Comparison of ENCODE assay signal across 1 cellular context in the genomic region with DNA sequence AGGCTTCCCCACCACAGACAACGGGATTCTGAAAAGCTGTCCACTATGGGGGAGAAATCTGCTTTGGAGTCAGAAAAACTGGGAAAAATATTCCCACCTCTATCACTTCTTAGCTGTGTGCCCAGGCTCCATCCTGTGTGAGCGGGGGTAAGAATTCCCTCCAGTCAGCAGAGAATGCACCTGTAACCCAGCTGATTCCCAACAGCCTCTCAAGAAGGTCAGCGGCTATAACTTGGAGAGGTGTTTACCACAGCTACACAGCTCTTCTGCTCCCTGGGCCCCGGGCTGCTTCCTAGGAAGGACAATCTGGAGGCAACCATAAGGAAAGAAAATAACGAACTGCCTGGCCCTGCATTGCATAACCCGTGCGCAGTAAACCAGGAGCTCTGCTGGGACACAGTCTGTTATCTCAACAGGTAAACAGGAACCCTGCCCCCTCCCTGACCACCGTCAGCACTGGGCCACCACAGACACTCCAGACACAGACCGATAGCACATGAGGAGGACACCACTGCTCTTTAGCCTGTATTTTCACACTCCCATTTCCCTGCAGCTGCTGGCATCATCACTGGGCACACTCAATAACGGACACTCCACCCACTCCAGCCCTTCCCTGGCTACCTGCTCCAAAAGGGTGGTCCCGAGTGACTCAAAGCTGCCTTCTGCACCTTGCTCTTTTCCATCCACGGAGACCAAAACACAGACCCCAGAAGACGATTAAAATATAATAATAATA.
A peak's percentile ranks its signal among the peaks of the same experiment; 100 is the strongest.
TF ChIP-seq lines count a peak whose summit lies in the region.

No MANE protein-coding gene starts in this region.

TF ChIP-seq in HepG2, 621 proteins besides CTCF, POLR2A, EP300 and RAD21 (continued from another document and continues in another):
- TF ChIP-seq ZNF326 (CRISPR knock-in tag; IDR thresholded peaks at IDR 0.05; ENCODE audit: borderline replicate concordance) = no peak
- TF ChIP-seq ZNF333 (CRISPR knock-in tag; IDR thresholded peaks at IDR 0.05; ENCODE audit: borderline replicate concordance) = no peak
- TF ChIP-seq, protein P1, sequence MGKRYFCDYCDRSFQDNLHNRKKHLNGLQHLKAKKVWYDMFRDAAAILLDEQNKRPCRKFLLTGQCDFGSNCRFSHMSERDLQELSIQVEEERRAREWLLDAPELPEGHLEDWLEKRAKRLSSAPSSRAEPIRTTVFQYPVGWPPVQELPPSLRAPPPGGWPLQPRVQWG (CRISPR knock-in tag; IDR thresholded peaks at IDR 0.05; ENCODE audit: borderline replicate concordance, low read depth) = no peak
- no peak for TF ChIP-seq ZNF510 (CRISPR knock-in tag; IDR thresholded peaks at IDR 0.05; ENCODE audit: low read depth)
- TF ChIP-seq ZNF557 (CRISPR knock-in tag; IDR thresholded peaks at IDR 0.05) = peak; percentile 82
- no peak for TF ChIP-seq NFYB (CRISPR knock-in tag; IDR thresholded peaks at IDR 0.05)
- no peak for TF ChIP-seq REXO4 (CRISPR knock-in tag; IDR thresholded peaks at IDR 0.05; ENCODE audit: borderline replicate concordance)
- no peak for TF ChIP-seq TMF1 (CRISPR knock-in tag; IDR thresholded peaks at IDR 0.05; ENCODE audit: low read depth)
- TF ChIP-seq, protein P2, sequence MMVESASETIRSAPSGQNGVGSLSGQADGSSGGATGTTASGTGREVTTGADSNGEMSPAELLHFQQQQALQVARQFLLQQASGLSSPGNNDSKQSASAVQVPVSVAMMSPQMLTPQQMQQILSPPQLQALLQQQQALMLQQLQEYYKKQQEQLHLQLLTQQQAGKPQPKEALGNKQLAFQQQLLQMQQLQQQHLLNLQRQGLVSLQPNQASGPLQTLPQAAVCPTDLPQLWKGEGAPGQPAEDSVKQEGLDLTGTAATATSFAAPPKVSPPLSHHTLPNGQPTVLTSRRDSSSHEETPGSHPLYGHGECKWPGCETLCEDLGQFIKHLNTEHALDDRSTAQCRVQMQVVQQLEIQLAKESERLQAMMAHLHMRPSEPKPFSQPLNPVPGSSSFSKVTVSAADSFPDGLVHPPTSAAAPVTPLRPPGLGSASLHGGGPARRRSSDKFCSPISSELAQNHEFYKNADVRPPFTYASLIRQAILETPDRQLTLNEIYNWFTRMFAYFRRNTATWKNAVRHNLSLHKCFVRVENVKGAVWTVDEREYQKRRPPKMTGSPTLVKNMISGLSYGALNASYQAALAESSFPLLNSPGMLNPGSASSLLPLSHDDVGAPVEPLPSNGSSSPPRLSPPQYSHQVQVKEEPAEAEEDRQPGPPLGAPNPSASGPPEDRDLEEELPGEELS (CRISPR knock-in tag; IDR thresholded peaks at IDR 0.05) = peak; percentile 99
- peak; percentile 55 for TF ChIP-seq CREB1 (IDR thresholded peaks at IDR 0.05)
- no peak for TF ChIP-seq CREB1 (CRISPR knock-in tag; IDR thresholded peaks at IDR 0.05)
- 0 out of 2 replicates have a peak, but pooled peaks have one; percentile 43 for TF ChIP-seq HNRNPL (IDR thresholded peaks at IDR 0.05; ENCODE audit: low read depth, low read length)
- peak; percentile 40; the same call in 1 of the 2 replicates for TF ChIP-seq TBX3 (IDR thresholded peaks at IDR 0.05; ENCODE audit: borderline replicate concordance)
- TF ChIP-seq, protein P3, sequence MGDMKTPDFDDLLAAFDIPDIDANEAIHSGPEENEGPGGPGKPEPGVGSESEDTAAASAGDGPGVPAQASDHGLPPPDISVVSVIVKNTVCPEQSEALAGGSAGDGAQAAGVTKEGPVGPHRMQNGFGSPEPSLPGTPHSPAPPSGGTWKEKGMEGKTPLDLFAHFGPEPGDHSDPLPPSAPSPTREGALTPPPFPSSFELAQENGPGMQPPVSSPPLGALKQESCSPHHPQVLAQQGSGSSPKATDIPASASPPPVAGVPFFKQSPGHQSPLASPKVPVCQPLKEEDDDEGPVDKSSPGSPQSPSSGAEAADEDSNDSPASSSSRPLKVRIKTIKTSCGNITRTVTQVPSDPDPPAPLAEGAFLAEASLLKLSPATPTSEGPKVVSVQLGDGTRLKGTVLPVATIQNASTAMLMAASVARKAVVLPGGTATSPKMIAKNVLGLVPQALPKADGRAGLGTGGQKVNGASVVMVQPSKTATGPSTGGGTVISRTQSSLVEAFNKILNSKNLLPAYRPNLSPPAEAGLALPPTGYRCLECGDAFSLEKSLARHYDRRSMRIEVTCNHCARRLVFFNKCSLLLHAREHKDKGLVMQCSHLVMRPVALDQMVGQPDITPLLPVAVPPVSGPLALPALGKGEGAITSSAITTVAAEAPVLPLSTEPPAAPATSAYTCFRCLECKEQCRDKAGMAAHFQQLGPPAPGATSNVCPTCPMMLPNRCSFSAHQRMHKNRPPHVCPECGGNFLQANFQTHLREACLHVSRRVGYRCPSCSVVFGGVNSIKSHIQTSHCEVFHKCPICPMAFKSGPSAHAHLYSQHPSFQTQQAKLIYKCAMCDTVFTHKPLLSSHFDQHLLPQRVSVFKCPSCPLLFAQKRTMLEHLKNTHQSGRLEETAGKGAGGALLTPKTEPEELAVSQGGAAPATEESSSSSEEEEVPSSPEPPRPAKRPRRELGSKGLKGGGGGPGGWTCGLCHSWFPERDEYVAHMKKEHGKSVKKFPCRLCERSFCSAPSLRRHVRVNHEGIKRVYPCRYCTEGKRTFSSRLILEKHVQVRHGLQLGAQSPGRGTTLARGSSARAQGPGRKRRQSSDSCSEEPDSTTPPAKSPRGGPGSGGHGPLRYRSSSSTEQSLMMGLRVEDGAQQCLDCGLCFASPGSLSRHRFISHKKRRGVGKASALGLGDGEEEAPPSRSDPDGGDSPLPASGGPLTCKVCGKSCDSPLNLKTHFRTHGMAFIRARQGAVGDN (CRISPR knock-in tag; IDR thresholded peaks at IDR 0.05) = peak; percentile 79
- no peak for TF ChIP-seq ZNF773 (CRISPR knock-in tag; IDR thresholded peaks at IDR 0.05; ENCODE audit: borderline replicate concordance)
- no peak for TF ChIP-seq MAFF (IDR thresholded peaks at IDR 0.05; ENCODE audit: low read depth, low read length)
- peak; percentile 95 for TF ChIP-seq PHF21A (CRISPR knock-in tag; IDR thresholded peaks at IDR 0.05)
- TF ChIP-seq, protein P4, sequence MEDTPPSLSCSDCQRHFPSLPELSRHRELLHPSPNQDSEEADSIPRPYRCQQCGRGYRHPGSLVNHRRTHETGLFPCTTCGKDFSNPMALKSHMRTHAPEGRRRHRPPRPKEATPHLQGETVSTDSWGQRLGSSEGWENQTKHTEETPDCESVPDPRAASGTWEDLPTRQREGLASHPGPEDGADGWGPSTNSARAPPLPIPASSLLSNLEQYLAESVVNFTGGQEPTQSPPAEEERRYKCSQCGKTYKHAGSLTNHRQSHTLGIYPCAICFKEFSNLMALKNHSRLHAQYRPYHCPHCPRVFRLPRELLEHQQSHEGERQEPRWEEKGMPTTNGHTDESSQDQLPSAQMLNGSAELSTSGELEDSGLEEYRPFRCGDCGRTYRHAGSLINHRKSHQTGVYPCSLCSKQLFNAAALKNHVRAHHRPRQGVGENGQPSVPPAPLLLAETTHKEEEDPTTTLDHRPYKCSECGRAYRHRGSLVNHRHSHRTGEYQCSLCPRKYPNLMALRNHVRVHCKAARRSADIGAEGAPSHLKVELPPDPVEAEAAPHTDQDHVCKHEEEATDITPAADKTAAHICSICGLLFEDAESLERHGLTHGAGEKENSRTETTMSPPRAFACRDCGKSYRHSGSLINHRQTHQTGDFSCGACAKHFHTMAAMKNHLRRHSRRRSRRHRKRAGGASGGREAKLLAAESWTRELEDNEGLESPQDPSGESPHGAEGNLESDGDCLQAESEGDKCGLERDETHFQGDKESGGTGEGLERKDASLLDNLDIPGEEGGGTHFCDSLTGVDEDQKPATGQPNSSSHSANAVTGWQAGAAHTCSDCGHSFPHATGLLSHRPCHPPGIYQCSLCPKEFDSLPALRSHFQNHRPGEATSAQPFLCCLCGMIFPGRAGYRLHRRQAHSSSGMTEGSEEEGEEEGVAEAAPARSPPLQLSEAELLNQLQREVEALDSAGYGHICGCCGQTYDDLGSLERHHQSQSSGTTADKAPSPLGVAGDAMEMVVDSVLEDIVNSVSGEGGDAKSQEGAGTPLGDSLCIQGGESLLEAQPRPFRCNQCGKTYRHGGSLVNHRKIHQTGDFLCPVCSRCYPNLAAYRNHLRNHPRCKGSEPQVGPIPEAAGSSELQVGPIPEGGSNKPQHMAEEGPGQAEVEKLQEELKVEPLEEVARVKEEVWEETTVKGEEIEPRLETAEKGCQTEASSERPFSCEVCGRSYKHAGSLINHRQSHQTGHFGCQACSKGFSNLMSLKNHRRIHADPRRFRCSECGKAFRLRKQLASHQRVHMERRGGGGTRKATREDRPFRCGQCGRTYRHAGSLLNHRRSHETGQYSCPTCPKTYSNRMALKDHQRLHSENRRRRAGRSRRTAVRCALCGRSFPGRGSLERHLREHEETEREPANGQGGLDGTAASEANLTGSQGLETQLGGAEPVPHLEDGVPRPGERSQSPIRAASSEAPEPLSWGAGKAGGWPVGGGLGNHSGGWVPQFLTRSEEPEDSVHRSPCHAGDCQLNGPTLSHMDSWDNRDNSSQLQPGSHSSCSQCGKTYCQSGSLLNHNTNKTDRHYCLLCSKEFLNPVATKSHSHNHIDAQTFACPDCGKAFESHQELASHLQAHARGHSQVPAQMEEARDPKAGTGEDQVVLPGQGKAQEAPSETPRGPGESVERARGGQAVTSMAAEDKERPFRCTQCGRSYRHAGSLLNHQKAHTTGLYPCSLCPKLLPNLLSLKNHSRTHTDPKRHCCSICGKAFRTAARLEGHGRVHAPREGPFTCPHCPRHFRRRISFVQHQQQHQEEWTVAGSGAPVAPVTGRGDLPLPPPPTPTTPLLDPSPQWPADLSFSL (CRISPR knock-in tag; IDR thresholded peaks at IDR 0.05) = no peak
- TF ChIP-seq, protein P5, sequence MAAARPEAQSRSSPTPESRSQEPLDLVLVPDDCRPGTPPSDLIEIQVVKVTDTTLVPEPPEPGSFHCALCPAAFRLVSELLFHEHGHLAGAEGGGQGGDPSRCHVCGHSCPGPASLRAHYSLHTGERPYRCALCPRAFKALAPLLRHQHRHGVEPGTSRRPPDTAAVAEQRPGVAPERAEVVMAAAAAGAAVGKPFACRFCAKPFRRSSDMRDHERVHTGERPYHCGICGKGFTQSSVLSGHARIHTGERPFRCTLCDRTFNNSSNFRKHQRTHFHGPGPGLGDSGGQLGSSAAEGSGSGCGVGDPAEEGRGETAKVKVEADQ (CRISPR knock-in tag; IDR thresholded peaks at IDR 0.05; ENCODE audit: borderline replicate concordance) = no peak
- TF ChIP-seq ZNF543 (CRISPR knock-in tag; IDR thresholded peaks at IDR 0.05) = no peak
- peak; percentile 96 for TF ChIP-seq SAP130 (CRISPR knock-in tag; IDR thresholded peaks at IDR 0.05; ENCODE audit: low read depth)
- TF ChIP-seq ZSCAN31 (CRISPR knock-in tag; IDR thresholded peaks at IDR 0.05; ENCODE audit: low read depth) = peak; percentile 73; the same call in 1 of the 2 replicates
- TF ChIP-seq, protein P6, sequence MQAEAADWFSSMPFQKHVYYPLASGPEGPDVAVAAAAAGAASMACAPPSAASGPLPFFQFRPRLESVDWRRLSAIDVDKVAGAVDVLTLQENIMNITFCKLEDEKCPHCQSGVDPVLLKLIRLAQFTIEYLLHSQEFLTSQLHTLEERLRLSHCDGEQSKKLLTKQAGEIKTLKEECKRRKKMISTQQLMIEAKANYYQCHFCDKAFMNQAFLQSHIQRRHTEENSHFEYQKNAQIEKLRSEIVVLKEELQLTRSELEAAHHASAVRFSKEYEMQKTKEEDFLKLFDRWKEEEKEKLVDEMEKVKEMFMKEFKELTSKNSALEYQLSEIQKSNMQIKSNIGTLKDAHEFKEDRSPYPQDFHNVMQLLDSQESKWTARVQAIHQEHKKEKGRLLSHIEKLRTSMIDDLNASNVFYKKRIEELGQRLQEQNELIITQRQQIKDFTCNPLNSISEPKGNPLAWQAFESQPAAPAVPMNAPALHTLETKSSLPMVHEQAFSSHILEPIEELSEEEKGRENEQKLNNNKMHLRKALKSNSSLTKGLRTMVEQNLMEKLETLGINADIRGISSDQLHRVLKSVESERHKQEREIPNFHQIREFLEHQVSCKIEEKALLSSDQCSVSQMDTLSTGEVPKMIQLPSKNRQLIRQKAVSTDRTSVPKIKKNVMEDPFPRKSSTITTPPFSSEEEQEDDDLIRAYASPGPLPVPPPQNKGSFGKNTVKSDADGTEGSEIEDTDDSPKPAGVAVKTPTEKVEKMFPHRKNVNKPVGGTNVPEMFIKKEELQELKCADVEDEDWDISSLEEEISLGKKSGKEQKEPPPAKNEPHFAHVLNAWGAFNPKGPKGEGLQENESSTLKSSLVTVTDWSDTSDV (CRISPR knock-in tag; IDR thresholded peaks at IDR 0.05) = 0 out of 2 replicates have a peak, but pooled peaks have one; percentile 59
- no peak for TF ChIP-seq MAFK (conservative IDR thresholded peaks at IDR 0.05 in 1 of 2, IDR thresholded peaks at IDR 0.05 in 1 of 2; ENCODE audit: low read length in 2 of 2)
- no peak for TF ChIP-seq DNMT3B (CRISPR knock-in tag; conservative IDR thresholded peaks at IDR 0.05)
- TF ChIP-seq, protein P7, sequence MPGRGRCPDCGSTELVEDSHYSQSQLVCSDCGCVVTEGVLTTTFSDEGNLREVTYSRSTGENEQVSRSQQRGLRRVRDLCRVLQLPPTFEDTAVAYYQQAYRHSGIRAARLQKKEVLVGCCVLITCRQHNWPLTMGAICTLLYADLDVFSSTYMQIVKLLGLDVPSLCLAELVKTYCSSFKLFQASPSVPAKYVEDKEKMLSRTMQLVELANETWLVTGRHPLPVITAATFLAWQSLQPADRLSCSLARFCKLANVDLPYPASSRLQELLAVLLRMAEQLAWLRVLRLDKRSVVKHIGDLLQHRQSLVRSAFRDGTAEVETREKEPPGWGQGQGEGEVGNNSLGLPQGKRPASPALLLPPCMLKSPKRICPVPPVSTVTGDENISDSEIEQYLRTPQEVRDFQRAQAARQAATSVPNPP (CRISPR knock-in tag; IDR thresholded peaks at IDR 0.05) = no peak
- TF ChIP-seq NCOA5 (CRISPR knock-in tag; IDR thresholded peaks at IDR 0.05) = no peak
- peak; percentile 84 for TF ChIP-seq ZNF670 (CRISPR knock-in tag; IDR thresholded peaks at IDR 0.05; ENCODE audit: borderline replicate concordance)
- TF ChIP-seq, protein P8, sequence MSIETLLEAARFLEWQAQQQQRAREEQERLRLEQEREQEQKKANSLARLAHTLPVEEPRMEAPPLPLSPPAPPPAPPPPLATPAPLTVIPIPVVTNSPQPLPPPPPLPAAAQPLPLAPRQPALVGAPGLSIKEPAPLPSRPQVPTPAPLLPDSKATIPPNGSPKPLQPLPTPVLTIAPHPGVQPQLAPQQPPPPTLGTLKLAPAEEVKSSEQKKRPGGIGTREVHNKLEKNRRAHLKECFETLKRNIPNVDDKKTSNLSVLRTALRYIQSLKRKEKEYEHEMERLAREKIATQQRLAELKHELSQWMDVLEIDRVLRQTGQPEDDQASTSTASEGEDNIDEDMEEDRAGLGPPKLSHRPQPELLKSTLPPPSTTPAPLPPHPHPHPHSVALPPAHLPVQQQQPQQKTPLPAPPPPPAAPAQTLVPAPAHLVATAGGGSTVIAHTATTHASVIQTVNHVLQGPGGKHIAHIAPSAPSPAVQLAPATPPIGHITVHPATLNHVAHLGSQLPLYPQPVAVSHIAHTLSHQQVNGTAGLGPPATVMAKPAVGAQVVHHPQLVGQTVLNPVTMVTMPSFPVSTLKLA (IDR thresholded peaks at IDR 0.05) = peak; percentile 50
- TF ChIP-seq, protein P9, sequence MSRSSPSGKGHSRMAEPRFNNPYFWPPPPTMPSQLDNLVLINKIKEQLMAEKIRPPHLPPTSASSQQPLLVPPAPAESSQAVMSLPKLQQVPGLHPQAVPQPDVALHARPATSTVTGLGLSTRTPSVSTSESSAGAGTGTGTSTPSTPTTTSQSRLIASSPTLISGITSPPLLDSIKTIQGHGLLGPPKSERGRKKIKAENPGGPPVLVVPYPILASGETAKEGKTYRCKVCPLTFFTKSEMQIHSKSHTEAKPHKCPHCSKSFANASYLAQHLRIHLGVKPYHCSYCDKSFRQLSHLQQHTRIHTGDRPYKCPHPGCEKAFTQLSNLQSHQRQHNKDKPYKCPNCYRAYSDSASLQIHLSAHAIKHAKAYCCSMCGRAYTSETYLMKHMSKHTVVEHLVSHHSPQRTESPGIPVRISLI (CRISPR knock-in tag; IDR thresholded peaks at IDR 0.05; ENCODE audit: borderline replicate concordance) = no peak; the same call in 1 of the 2 replicates
- TF ChIP-seq SRSF4 (IDR thresholded peaks at IDR 0.05; ENCODE audit: low read depth, low read length, poor library complexity, severe bottlenecking) = no peak
- TF ChIP-seq RBFOX2 (IDR thresholded peaks at IDR 0.05; ENCODE audit: low read depth, low read length) = no peak
- TF ChIP-seq TRIM24 (CRISPR knock-in tag; IDR thresholded peaks at IDR 0.05) = peak; percentile 55; the same call in 1 of the 2 replicates
- TF ChIP-seq HMGA1 (CRISPR knock-in tag; conservative IDR thresholded peaks at IDR 0.05) = no peak
